In the genomic region with DNA sequence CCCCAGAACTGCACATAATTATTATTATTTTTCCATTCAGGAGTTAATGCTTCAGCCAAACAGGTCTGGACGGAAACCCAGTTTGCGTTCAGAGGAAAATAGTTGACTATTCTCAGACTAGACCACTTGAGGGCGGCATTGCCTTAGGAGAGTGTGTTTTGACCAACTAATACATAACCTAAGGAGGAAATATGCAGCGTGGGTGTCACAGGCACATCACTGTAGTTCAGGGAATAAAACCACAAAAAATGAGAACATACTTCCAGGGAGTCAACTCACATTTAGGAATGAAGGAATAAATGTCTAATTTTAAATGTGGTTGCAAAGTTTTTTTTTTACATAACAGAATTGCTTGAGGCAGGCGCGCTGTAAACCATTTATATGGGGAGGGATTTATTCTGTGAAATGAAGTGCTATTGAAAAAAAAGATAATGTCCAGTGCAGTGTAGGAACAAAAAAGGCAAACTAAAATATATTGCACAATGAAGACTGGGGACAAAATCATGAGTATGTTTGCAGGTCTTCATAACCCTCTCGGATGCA, we compare ENCODE assay signal across 7 cellular contexts.
DNase-seq lines count a peak whose midpoint lies in the region; ATAC-seq, FAIRE-seq and TF ChIP-seq lines count a peak whose summit lies in the region.

No MANE protein-coding gene starts in this region.

- ATAC-seq in right cardiac atrium, result peak; percentile 74 to 83
- peak; percentile 90 for ATAC-seq in sciatic nerve

- FAIRE-seq in H54 (lab: Jason Lieb, UNC), result peak; percentile 78

- H3K4me3 ChIP-seq in right cardiac atrium (ENCODE audit: low read length), result no peak overlapping the region

- WGBS in right cardiac atrium, result 37% methylated on average over 7 of the region's 7 CpGs

- peak; percentile 59; the same call in 1 of the 2 replicates for TF ChIP-seq CTCF in GM12874 (IDR thresholded peaks at IDR 0.05; ENCODE audit: insufficient read depth, low read depth, low read length)

- no peak overlapping the region for H3K27ac ChIP-seq in right cardiac atrium (ENCODE audit: low read length)

- peak; percentile 26 for DNase-seq in H54 (ENCODE audit: insufficient read length, low spot score)
- DNase-seq in LoVo (ENCODE audit: low spot score), result peak; percentile 76
- DNase-seq in SKM-1 (lab: John Stamatoyannopoulos, UW; ENCODE audit: unreplicated experiment), result peak; percentile 78
- DNase-seq in amniotic stem cell (lab: John Stamatoyannopoulos, UW), result peak; percentile 98
- peak in 2 of 3 donors; percentile 41 to 55 for DNase-seq in right cardiac atrium
- peak; percentile 74 for DNase-seq in sciatic nerve (ENCODE audit: low spot score)

- intact Hi-C loops in right cardiac atrium (cut with DNase I) (loop anchor here (5.0 kb wide), 5 partner anchors 50 to 315 kb away; no protein-coding TSS in a partner anchor), sciatic nerve (cut with DNase I) (loop anchor here (10.0 kb wide), 2 partner anchors 123 to 303 kb away; no protein-coding TSS in a partner anchor)

- H3K27me3 ChIP-seq in right cardiac atrium (ENCODE audit: control insufficient read depth, insufficient read depth), result no peaks in the 10 kb centered on the region

- no peak for TF ChIP-seq POLR2A in H54 (IDR thresholded peaks at IDR 0.05; ENCODE audit: low read depth, low read length)

- H3K9me3 ChIP-seq in right cardiac atrium (ENCODE audit: control insufficient read depth, low read length), result no peaks in the 10 kb centered on the region

- peaks cover 14% of the 10 kb centered on the region for H3K4me1 ChIP-seq in right cardiac atrium (ENCODE audit: control insufficient read depth, insufficient read depth, low read length)

Comparison
In these comparisons a context has a peak if more than half of its experiments do, and no peak if none do; other contexts are left out.
1. DNase-seq: peak in every context shown above with its lines; median percentile 98 in amniotic stem cell; 78 in SKM-1; 76 in LoVo; 74 in sciatic nerve; 48 in right cardiac atrium; 26 in H54.